ENCODE assay signal across 2 cellular contexts in genomic region chrX:46551494-46552128, GRCh38.
TF ChIP-seq lines count a peak whose summit lies in the region.

No MANE protein-coding gene starts in this region.

TF ChIP-seq in IMR-90, 13 proteins besides CTCF, POLR2A, EP300 and RAD21:
- TF ChIP-seq MAZ (IDR thresholded peaks at IDR 0.05; ENCODE audit: borderline replicate concordance, low read depth, low read length), result no peak
- TF ChIP-seq ELK1 (IDR thresholded peaks at IDR 0.05; ENCODE audit: borderline replicate concordance, low read depth, low read length), result no peak
- TF ChIP-seq CHD1 (IDR thresholded peaks at IDR 0.05; ENCODE audit: low read depth, low read length), result no peak
- no peak for TF ChIP-seq FOS (IDR thresholded peaks at IDR 0.05; ENCODE audit: low read depth, low read length)

TF ChIP-seq in K562, 482 proteins besides CTCF, POLR2A, EP300 and RAD21:
- TF ChIP-seq ATF7 (IDR thresholded peaks at IDR 0.05) (no peak), IRF1 (CRISPR knock-in tag; IDR thresholded peaks at IDR 0.05; ENCODE audit: borderline replicate concordance) (no peak), ZNF239 (CRISPR knock-in tag; IDR thresholded peaks at IDR 0.05) (no peak), ZNF3 (CRISPR knock-in tag; IDR thresholded peaks at IDR 0.05) (no peak), ZNF282 (CRISPR knock-in tag; IDR thresholded peaks at IDR 0.05) (no peak), POLR2B (IDR thresholded peaks at IDR 0.05; ENCODE audit: low read depth, partially characterized antibody) (no peak), CEBPZ (IDR thresholded peaks at IDR 0.05; ENCODE audit: borderline replicate concordance, low read depth, low read length) (no peak), CBFA2T3 (IDR thresholded peaks at IDR 0.05) (peak; percentile 56), ZNF668 (CRISPR knock-in tag; IDR thresholded peaks at IDR 0.05) (no peak), FOSL1 (tag; conservative IDR thresholded peaks at IDR 0.05) (peak; percentile 31; the same call in 1 of the 2 replicates), SMARCA4 (IDR thresholded peaks at IDR 0.05) (0 out of 2 replicates have a peak, but pooled peaks have one; percentile 28), ATF3 (IDR thresholded peaks at IDR 0.05) (peak; percentile 60), ATF3 (CRISPR knock-in tag; conservative IDR thresholded peaks at IDR 0.05) (no peak), TCF3 (CRISPR knock-in tag; IDR thresholded peaks at IDR 0.05) (0 out of 2 replicates have a peak, but pooled peaks have one; percentile 17), CTBP1 (IDR thresholded peaks at IDR 0.05; ENCODE audit: borderline replicate concordance) (no peak), DPF2 (IDR thresholded peaks at IDR 0.05) (peak; percentile 32; the same call in 1 of the 2 replicates), PHF20 (IDR thresholded peaks at IDR 0.05; ENCODE audit: partially characterized antibody) (no peak), JUND (IDR thresholded peaks at IDR 0.05; ENCODE audit: borderline replicate concordance, low read depth, low read length) (no peak), JUND (tag; IDR thresholded peaks at IDR 0.05; ENCODE audit: borderline replicate concordance, low read depth, low read length) (peak; percentile 25; the same call in 2 of the 3 replicates)
